Comparison of ENCODE assay signal across 8 cellular contexts in genomic region chr6:2763876-2764540, GRCh38. TPM values are rescaled to one million over a fixed set of nuclear protein-coding genes. Genes with fewer than 3 reads are reported as not detected.
DNase-seq lines count a peak whose midpoint lies in the region; ATAC-seq and TF ChIP-seq lines count a peak whose summit lies in the region.

No MANE protein-coding gene starts in this region.

- H3K4me1 Mint-ChIP-seq in CD14-positive monocyte, result peaks cover 41% of the 10 kb centered on the region
- peaks cover 13 to 46% (median 42%) of the 10 kb centered on the region in 4 donors for H3K4me1 Mint-ChIP-seq in naive thymus-derived CD8-positive, alpha-beta T cell

- intact Hi-C loops in CD14-positive monocyte (cut with micrococcal nuclease), result loop anchor here (10.0 kb wide), 3 partner anchors 291 to 1169 kb away; partner anchors contain the start of gene GMDS (in 1 of the 2)

- ATAC-seq in naive thymus-derived CD8-positive, alpha-beta T cell, result no peak
- ATAC-seq in HG03280 (IDR thresholded peaks at IDR 0.05; ENCODE audit: unreplicated experiment), result no peak
- ATAC-seq in HG02610 (IDR thresholded peaks at IDR 0.05; ENCODE audit: unreplicated experiment), result no peak

- TF ChIP-seq POLR2A in NB4 (IDR thresholded peaks at IDR 0.05; ENCODE audit: extremely low read depth, insufficient read length), result no peak

- DNase-seq in CD14-positive monocyte (ENCODE audit: low spot score), result no peak
- DNase-seq in NB4 (ENCODE audit: low read depth), result peak; percentile 71
- peak in 1 of 10 donors; percentile 65 for DNase-seq in naive thymus-derived CD8-positive, alpha-beta T cell
- no peak for DNase-seq in HUDEP-2 (lab: John Stamatoyannopoulos, UW; ENCODE audit: unreplicated experiment in 76 of 76)
- no peak for DNase-seq in GDM1 (lab: John Stamatoyannopoulos, UW)

- TF ChIP-seq CTCF in CD14-positive monocyte (IDR thresholded peaks at IDR 0.05), result no peak
- TF ChIP-seq CTCF in NB4 (IDR thresholded peaks at IDR 0.05; ENCODE audit: low read depth, low read length), result no peak

- H3K4me3 ChIP-seq in NB4 (ENCODE audit: low read depth, low read length), result peak overlapping the region; percentile 74

- H3K36me3 Mint-ChIP-seq in CD14-positive monocyte, result peaks cover 0 to 5% of the 10 kb centered on the region in 2 donors
- no peaks in the 10 kb centered on the region for H3K36me3 Mint-ChIP-seq in naive thymus-derived CD8-positive, alpha-beta T cell

- H3K27ac ChIP-seq in cingulate gyrus (ENCODE audit: low read depth, low read length), result peak overlapping the region; percentile 97

- POLR2A ChIA-PET in naive thymus-derived CD8-positive, alpha-beta T cell (lab: Charles Lee), result interaction anchor here (0.8 to 4.4 kb wide), 4 partner anchors 12 to 225 kb away, joined by 3 to 38 read pairs (median 3); no protein-coding TSS in a partner anchor

- peaks cover 0 to 13% (median 2%) of the 10 kb centered on the region in 7 donors for H3K9me3 Mint-ChIP-seq in CD14-positive monocyte
- no peaks in the 10 kb centered on the region for H3K9me3 Mint-ChIP-seq in naive thymus-derived CD8-positive, alpha-beta T cell

- H3K27me3 Mint-ChIP-seq in CD14-positive monocyte (ENCODE audit: low read depth in 3 of 3), result no peaks in the 10 kb centered on the region
- H3K27me3 Mint-ChIP-seq in naive thymus-derived CD8-positive, alpha-beta T cell, result no peaks in the 10 kb centered on the region

- peak overlapping the region; percentile 85 to 94 for H3K4me3 Mint-ChIP-seq in CD14-positive monocyte
- peak overlapping the region; percentile 88 to 97 (median 95) for H3K4me3 Mint-ChIP-seq in naive thymus-derived CD8-positive, alpha-beta T cell

- H3K27ac Mint-ChIP-seq in CD14-positive monocyte, result peak overlapping the region; percentile 98 to 99 (median 99)
- peak overlapping the region; percentile 94 to 100 (median 98) for H3K27ac Mint-ChIP-seq in naive thymus-derived CD8-positive, alpha-beta T cell

RNA-seq across cellular contexts. Expression of gene WRNIP1, which starts 1.2 kb away (rescaled TPM):
- 10 to 100 TPM; 17.5 to 17.8 TPM for polyA plus RNA-seq in CD14-positive monocyte
- total RNA-seq in naive thymus-derived CD8-positive, alpha-beta T cell, result 10 to 100 TPM; 42.0 to 42.8 TPM
- polyA plus RNA-seq in naive thymus-derived CD8-positive, alpha-beta T cell, result 10 to 100 TPM; 33.1 to 61.0 (median 36.3) TPM

RNA-seq across cellular contexts. Expression of gene MYLK4, which starts 13.3 kb away (rescaled TPM):
- under 1 TPM; 0.04 to 0.08 TPM for polyA plus RNA-seq in CD14-positive monocyte
- 1 to 10 TPM in 1 of 2 experiments, under 1 TPM in 1; 0.94 to 1.3 TPM for total RNA-seq in naive thymus-derived CD8-positive, alpha-beta T cell
- polyA plus RNA-seq in naive thymus-derived CD8-positive, alpha-beta T cell, result under 1 TPM; 0.02 to 0.37 (median 0.14) TPM
